Comparison of ENCODE assay signal across 12 cellular contexts in the genomic region with DNA sequence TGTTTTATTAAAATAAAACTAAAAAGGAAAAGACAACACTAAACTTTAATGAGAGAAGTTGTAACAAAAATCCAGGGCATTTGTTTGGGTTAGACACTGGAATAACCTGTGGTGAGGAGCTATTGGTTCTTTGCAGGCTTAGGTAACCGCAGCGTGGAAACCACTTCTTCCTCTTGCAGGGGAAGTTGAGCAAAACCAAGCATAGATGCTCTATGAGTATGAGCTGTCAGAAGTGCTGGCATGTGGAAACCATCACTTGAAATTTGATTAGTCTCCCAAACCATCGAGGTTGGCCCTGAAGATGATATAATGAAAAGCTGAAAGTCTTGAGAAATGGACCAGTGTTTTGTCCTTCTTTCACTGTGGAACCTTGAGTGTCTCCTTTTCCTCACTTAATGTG.
DNase-seq lines count a peak whose midpoint lies in the region; ATAC-seq and TF ChIP-seq lines count a peak whose summit lies in the region.
"Had no signal": no experiment of that assay in that cellular context is flagged by ENCODE, and none has a peak within 500 bp of the region (broad histone marks: within the 10 kb centered on the region; RNA-seq: fewer than 3 reads in every experiment).

No MANE protein-coding gene starts in this region.

- H3K4me1 ChIP-seq in colonic mucosa (no peaks in the 10 kb centered on the region), SJCRH30 (no peaks in the 10 kb centered on the region)
- H3K4me1 ChIP-seq: suprapubic skin had no signal

- H3K36me3 Mint-ChIP-seq in activated naive CD4-positive, alpha-beta T cell treated with anti-CD3 and anti-CD28 coated beads for 36 hours (ENCODE audit: low read depth), result no peaks in the 10 kb centered on the region
- H3K36me3 Mint-ChIP-seq in activated CD4-positive, alpha-beta memory T cell treated with anti-CD3 and anti-CD28 coated beads for 36 hours, result no peaks in the 10 kb centered on the region
- H3K36me3 Mint-ChIP-seq in stimulated activated effector memory CD8-positive, alpha-beta T cell treated with anti-CD3 and anti-CD28 coated beads, Interleukin-12 subunit alpha, Interleukin-12 subunit beta, amount 100 ng/mL, for 72 hours, result no peaks in the 10 kb centered on the region

- H3K9me3 Mint-ChIP-seq in activated naive CD4-positive, alpha-beta T cell treated with anti-CD3 and anti-CD28 coated beads for 36 hours, result no peaks in the 10 kb centered on the region
- H3K9me3 Mint-ChIP-seq in activated CD4-positive, alpha-beta memory T cell treated with anti-CD3 and anti-CD28 coated beads for 36 hours, result no peaks in the 10 kb centered on the region
- H3K9me3 Mint-ChIP-seq in stimulated activated effector memory CD8-positive, alpha-beta T cell treated with anti-CD3 and anti-CD28 coated beads, Interleukin-12 subunit alpha, Interleukin-12 subunit beta, amount 100 ng/mL, for 72 hours, result no peaks in the 10 kb centered on the region

- no peak overlapping the region for H3K9ac ChIP-seq in colonic mucosa (ENCODE audit: low read depth in 2 of 2, low read length in 2 of 2)

- H3K27ac ChIP-seq in colonic mucosa (no peak overlapping the region), SJCRH30 (no peak overlapping the region)
- H3K27ac ChIP-seq: suprapubic skin had no signal

- H3K9me3 ChIP-seq in colonic mucosa (no peaks in the 10 kb centered on the region), SJCRH30 (replicated peaks) (no peaks in the 10 kb centered on the region)
- H3K9me3 ChIP-seq: suprapubic skin had no signal

- H3K27me3 Mint-ChIP-seq in activated naive CD4-positive, alpha-beta T cell treated with anti-CD3 and anti-CD28 coated beads for 36 hours (ENCODE audit: low read depth), result no peaks in the 10 kb centered on the region
- H3K27me3 Mint-ChIP-seq in activated CD4-positive, alpha-beta memory T cell treated with anti-CD3 and anti-CD28 coated beads for 36 hours, result no peaks in the 10 kb centered on the region
- H3K27me3 Mint-ChIP-seq: B cell had no signal

- no peak overlapping the region for H3K27ac Mint-ChIP-seq in activated naive CD4-positive, alpha-beta T cell treated with anti-CD3 and anti-CD28 coated beads for 36 hours
- no peak overlapping the region for H3K27ac Mint-ChIP-seq in activated CD4-positive, alpha-beta memory T cell treated with anti-CD3 and anti-CD28 coated beads for 36 hours
- H3K27ac Mint-ChIP-seq in stimulated activated effector memory CD8-positive, alpha-beta T cell treated with anti-CD3 and anti-CD28 coated beads, Interleukin-12 subunit alpha, Interleukin-12 subunit beta, amount 100 ng/mL, for 72 hours, result no peak overlapping the region
- H3K27ac Mint-ChIP-seq: B cell had no signal

- POLR2A ChIA-PET in activated CD4-positive, alpha-beta memory T cell treated with anti-CD3 and anti-CD28 coated beads for 36 hours (lab: Charles Lee), result no interaction called here

- H3K4me3 ChIP-seq in colonic mucosa (no peak overlapping the region), SJCRH30 (no peak overlapping the region)
- H3K4me3 ChIP-seq: suprapubic skin had no signal

- peak; percentile 67 for DNase-seq in activated naive CD4-positive, alpha-beta T cell treated with anti-CD3 and anti-CD28 coated beads for 36 hours
- no peak for DNase-seq in activated naive CD4-positive, alpha-beta T cell treated with Interleukin-2 at 50 U/mL for 16 hours
- DNase-seq in activated CD4-positive, alpha-beta memory T cell treated with anti-CD3 and anti-CD28 coated beads for 36 hours, result peak; percentile 50
- DNase-seq in stimulated activated effector memory CD8-positive, alpha-beta T cell treated with anti-CD3 and anti-CD28 coated beads, Interleukin-12 subunit alpha, Interleukin-12 subunit beta, amount 100 ng/mL, for 72 hours (ENCODE audit: low spot score in 2 of 2), result no peak
- DNase-seq in colonic mucosa (no peak), SHP77 treated with DMSO at 0.1 percent for 48 hours (lab: John Stamatoyannopoulos, UW) (no peak), SJCRH30 (no peak)
- DNase-seq: cerebellar nuclear complex, midbrain had no signal

- intact Hi-C loops in activated naive CD4-positive, alpha-beta T cell treated with anti-CD3 and anti-CD28 coated beads for 36 hours (cut with micrococcal nuclease), result loop anchor here (5.0 kb wide), 1 partner anchor 128 kb away; the partner anchor contains the start of gene RBMS3
- intact Hi-C loops in activated CD4-positive, alpha-beta memory T cell treated with anti-CD3 and anti-CD28 coated beads for 36 hours (cut with micrococcal nuclease), result no loop called here
- intact Hi-C loops in colonic mucosa (cut with DNase I), result no loop called here

- no peak for TF ChIP-seq CTCF in colonic mucosa (IDR thresholded peaks at IDR 0.05)

- peak; percentile 57 for ATAC-seq in HG03097 (IDR thresholded peaks at IDR 0.05; ENCODE audit: low FRiP score, unreplicated experiment)
- peak; percentile 90 for ATAC-seq in stimulated activated effector memory CD8-positive, alpha-beta T cell treated with anti-CD3 and anti-CD28 coated beads, Interleukin-12 subunit alpha, Interleukin-12 subunit beta, amount 100 ng/mL, for 72 hours

- no peak overlapping the region for H3K4me3 Mint-ChIP-seq in activated naive CD4-positive, alpha-beta T cell treated with anti-CD3 and anti-CD28 coated beads for 36 hours
- no peak overlapping the region for H3K4me3 Mint-ChIP-seq in activated CD4-positive, alpha-beta memory T cell treated with anti-CD3 and anti-CD28 coated beads for 36 hours
- no peak overlapping the region for H3K4me3 Mint-ChIP-seq in stimulated activated effector memory CD8-positive, alpha-beta T cell treated with anti-CD3 and anti-CD28 coated beads, Interleukin-12 subunit alpha, Interleukin-12 subunit beta, amount 100 ng/mL, for 72 hours
- H3K4me3 Mint-ChIP-seq: B cell had no signal

- H3K27me3 ChIP-seq in colonic mucosa (no peaks in the 10 kb centered on the region), SJCRH30 (no peaks in the 10 kb centered on the region)
- H3K27me3 ChIP-seq: suprapubic skin had no signal

- H3K36me3 ChIP-seq in colonic mucosa (no peaks in the 10 kb centered on the region), SJCRH30 (no peaks in the 10 kb centered on the region)
- H3K36me3 ChIP-seq: suprapubic skin had no signal

- peaks cover 9% of the 10 kb centered on the region for H3K4me1 Mint-ChIP-seq in activated naive CD4-positive, alpha-beta T cell treated with anti-CD3 and anti-CD28 coated beads for 36 hours (ENCODE audit: low read depth)
- peaks cover 2% of the 10 kb centered on the region for H3K4me1 Mint-ChIP-seq in activated CD4-positive, alpha-beta memory T cell treated with anti-CD3 and anti-CD28 coated beads for 36 hours (ENCODE audit: low read depth)
- no peaks in the 10 kb centered on the region for H3K4me1 Mint-ChIP-seq in stimulated activated effector memory CD8-positive, alpha-beta T cell treated with anti-CD3 and anti-CD28 coated beads, Interleukin-12 subunit alpha, Interleukin-12 subunit beta, amount 100 ng/mL, for 72 hours
- H3K4me1 Mint-ChIP-seq: B cell had no signal

- CTCF ChIA-PET in activated naive CD4-positive, alpha-beta T cell treated with anti-CD3 and anti-CD28 coated beads for 36 hours (lab: Charles Lee), result interaction anchor here (0.6 kb wide), 1 partner anchor 18 kb away, joined by 3 read pairs; no protein-coding TSS in a partner anchor
- CTCF ChIA-PET in activated CD4-positive, alpha-beta memory T cell treated with anti-CD3 and anti-CD28 coated beads for 36 hours (lab: Charles Lee), result no interaction called here

Comparison
In these comparisons a context has a peak if more than half of its experiments do, and no peak if none do; other contexts are left out.
1. DNase-seq: peak in activated naive CD4-positive, alpha-beta T cell treated with anti-CD3 and anti-CD28 coated beads for 36 hours (single experiment) and activated CD4-positive, alpha-beta memory T cell treated with anti-CD3 and anti-CD28 coated beads for 36 hours (single experiment); none in activated naive CD4-positive, alpha-beta T cell treated with Interleukin-2 at 50 U/mL for 16 hours (single experiment), stimulated activated effector memory CD8-positive, alpha-beta T cell treated with anti-CD3 and anti-CD28 coated beads, Interleukin-12 subunit alpha, Interleukin-12 subunit beta, amount 100 ng/mL, for 72 hours (0 of 2), colonic mucosa (single experiment), SHP77 treated with DMSO at 0.1 percent for 48 hours (single experiment) and SJCRH30 (0 of 2).